In genomic region chr2:233847248-233847898, GRCh38 we compare ENCODE assay signal across 20 cellular contexts.
"Had no signal": no experiment of that assay in that cellular context is flagged by ENCODE, and none has a peak within 500 bp of the region (broad histone marks: within the 10 kb centered on the region; RNA-seq: fewer than 3 reads in every experiment).

No MANE protein-coding gene starts in this region.

- H3K27me3 Mint-ChIP-seq: activated CD4-positive, alpha-beta T cell treated with anti-CD3 and anti-CD28 coated beads, Interleukin-2, amount 10 ng/mL, durations not matched to agents 24 days and 14 days; dendritic cell treated with granulocyte-macrophage colony-stimulating factor and Interleukin-4, amounts not matched to agents 40 ng/mL and 50 ng/mL, for 4 days had no signal

- H3K4me2 ChIP-seq: hepatocyte, smooth muscle cell had no signal

- H2AFZ ChIP-seq: hepatocyte had no signal

- H3K4me3 ChIP-seq: hepatocyte, mucosa of descending colon, ovary, right lobe of liver, smooth muscle cell, thoracic aorta had no signal

- H3K4me3 Mint-ChIP-seq: activated CD4-positive, alpha-beta T cell treated with anti-CD3 and anti-CD28 coated beads, Interleukin-2, amount 10 ng/mL, durations not matched to agents 24 days and 14 days; dendritic cell treated with granulocyte-macrophage colony-stimulating factor and Interleukin-4, amounts not matched to agents 40 ng/mL and 50 ng/mL, for 4 days; naive thymus-derived CD4-positive, alpha-beta T cell; stimulated activated effector memory CD8-positive, alpha-beta T cell treated with anti-CD3 and anti-CD28 coated beads, Interleukin-12 subunit alpha, Interleukin-12 subunit beta, amount 100 ng/mL, for 72 hours; T-helper 2 cell treated with Interferon-gamma antibody and Interleukin-4, amounts not matched to agents 5 μg/mL and 100 μg/mL, for 36 hours had no signal

- H3K27ac Mint-ChIP-seq: stimulated activated effector memory CD8-positive, alpha-beta T cell treated with anti-CD3 and anti-CD28 coated beads, Interleukin-12 subunit alpha, Interleukin-12 subunit beta, amount 100 ng/mL, for 72 hours had no signal

- H3K27me3 ChIP-seq: hepatocyte, ovary, right lobe of liver had no signal

- H3K9me3 ChIP-seq: mucosa of descending colon, ovary, right lobe of liver, thoracic aorta had no signal

- H3K36me3 ChIP-seq: ovary, right lobe of liver, thoracic aorta had no signal

- H3K4me1 ChIP-seq: right lobe of liver had no signal

- H3K9me3 Mint-ChIP-seq: activated CD4-positive, alpha-beta T cell treated with anti-CD3 and anti-CD28 coated beads, Interleukin-2, amount 10 ng/mL, durations not matched to agents 24 days and 14 days; activated naive CD4-positive, alpha-beta T cell treated with anti-CD3 and anti-CD28 coated beads, Interleukin-2, amount 50 U/mL, for 72 hours; dendritic cell treated with granulocyte-macrophage colony-stimulating factor and Interleukin-4, amounts not matched to agents 40 ng/mL and 50 ng/mL, for 4 days; naive thymus-derived CD4-positive, alpha-beta T cell; stimulated activated effector memory CD8-positive, alpha-beta T cell treated with anti-CD3 and anti-CD28 coated beads, Interleukin-12 subunit alpha, Interleukin-12 subunit beta, amount 100 ng/mL, for 72 hours; T-helper 2 cell treated with Interferon-gamma antibody and Interleukin-4, amounts not matched to agents 5 μg/mL and 100 μg/mL, for 36 hours had no signal

- H3K27ac ChIP-seq: hepatocyte, ovary, right lobe of liver, thoracic aorta had no signal

- ATAC-seq: mucosa of descending colon; naive thymus-derived CD4-positive, alpha-beta T cell; right lobe of liver; stimulated activated effector memory CD8-positive, alpha-beta T cell treated with anti-CD3 and anti-CD28 coated beads, Interleukin-12 subunit alpha, Interleukin-12 subunit beta, amount 100 ng/mL, for 72 hours had no signal

- DNase-seq: activated CD4-positive, alpha-beta T cell treated with anti-CD3 and anti-CD28 coated beads, Interleukin-2, amount 10 ng/mL, durations not matched to agents 24 days and 14 days; activated CD4-positive, CD25-positive, alpha-beta regulatory T cell; activated CD8-positive, alpha-beta memory T cell treated with anti-CD3 and anti-CD28 coated beads for 24 hours; activated CD8-positive, alpha-beta memory T cell treated with anti-CD3 and anti-CD28 coated beads, Interleukin-2, amount 50 U/mL, for 48 hours; activated effector memory CD4-positive, alpha-beta T cell treated with Interleukin-2 at 50 U/mL for 16 hours; effector memory CD4-positive, alpha-beta T cell; foreskin fibroblast; left cardiac atrium; mucosa of descending colon; naive thymus-derived CD4-positive, alpha-beta T cell; ovary; right lobe of liver; stimulated activated CD4-positive, alpha-beta T cell treated with anti-CD3 and anti-CD28 coated beads, Interleukin-4, amount 100 ng/mL, for 24 hours had no signal
